1 cellular context compared by ENCODE assay signal in the genomic region with DNA sequence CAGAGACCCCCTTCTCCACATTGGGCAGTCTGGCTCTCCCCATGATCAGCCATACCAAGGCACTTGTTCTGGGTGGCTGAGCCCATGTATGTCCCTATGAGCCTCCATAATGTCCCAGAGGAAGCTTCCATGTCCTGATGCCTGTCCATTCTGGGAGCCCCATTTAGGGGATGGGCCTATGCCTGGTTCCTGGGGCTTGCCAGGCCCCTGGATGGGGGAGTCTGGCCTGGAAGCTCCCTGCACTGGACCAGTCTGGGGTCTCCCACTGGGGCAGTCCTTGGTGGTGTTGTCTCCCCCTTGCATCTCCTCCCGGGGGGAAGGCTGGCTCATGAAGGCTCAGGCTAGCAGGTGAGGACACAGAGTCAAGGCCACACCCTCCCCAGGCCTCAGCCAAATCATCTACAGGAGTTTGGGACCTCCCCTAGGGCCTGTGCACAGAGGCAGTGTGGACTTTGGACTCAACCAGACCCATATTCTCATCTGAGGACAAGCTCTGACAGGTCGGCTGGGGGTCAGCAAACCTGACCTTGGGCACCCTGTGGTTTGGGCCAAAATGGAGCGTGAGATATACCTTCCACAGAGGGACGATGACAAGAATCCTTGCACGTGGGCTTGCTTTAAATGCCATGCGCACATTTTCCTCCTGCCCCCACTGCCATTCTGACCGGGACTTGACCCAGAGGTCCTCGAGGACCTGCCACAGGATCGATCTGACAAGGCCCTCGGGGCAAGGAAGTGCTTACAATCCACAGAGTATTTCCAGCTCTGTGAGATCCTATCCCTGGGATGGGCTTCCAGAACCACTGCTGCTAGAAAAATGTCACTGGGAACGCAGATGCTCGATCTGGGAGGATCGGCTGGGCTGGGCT.
TF ChIP-seq lines count a peak whose summit lies in the region.

No MANE protein-coding gene starts in this region.

TF ChIP-seq in liver, 16 proteins besides CTCF, POLR2A, EP300 and RAD21 (continued from another document):
- TF ChIP-seq REST (IDR thresholded peaks at IDR 0.05) (peak; percentile 6), GABPA (IDR thresholded peaks at IDR 0.05 in 1 of 2, conservative IDR thresholded peaks at IDR 0.05 in 1 of 2) (no peak), ZBTB33 (IDR thresholded peaks at IDR 0.05) (no peak), ATF3 (IDR thresholded peaks at IDR 0.05) (no peak), HNF4G (IDR thresholded peaks at IDR 0.05) (peak; percentile 90)
TF ChIP-seq in liver: peak in this region for 7.
